Comparison of ENCODE assay signal across 1 cellular context in genomic region chr5:148682283-148683026, GRCh38.
A peak's percentile ranks its signal among the peaks of the same experiment; 100 is the strongest.
TF ChIP-seq lines count a peak whose summit lies in the region.

No MANE protein-coding gene starts in this region.

TF ChIP-seq in K562, 482 proteins besides CTCF, POLR2A, EP300 and RAD21 (continued from another document and continues in another):
- TF ChIP-seq, protein P1, sequence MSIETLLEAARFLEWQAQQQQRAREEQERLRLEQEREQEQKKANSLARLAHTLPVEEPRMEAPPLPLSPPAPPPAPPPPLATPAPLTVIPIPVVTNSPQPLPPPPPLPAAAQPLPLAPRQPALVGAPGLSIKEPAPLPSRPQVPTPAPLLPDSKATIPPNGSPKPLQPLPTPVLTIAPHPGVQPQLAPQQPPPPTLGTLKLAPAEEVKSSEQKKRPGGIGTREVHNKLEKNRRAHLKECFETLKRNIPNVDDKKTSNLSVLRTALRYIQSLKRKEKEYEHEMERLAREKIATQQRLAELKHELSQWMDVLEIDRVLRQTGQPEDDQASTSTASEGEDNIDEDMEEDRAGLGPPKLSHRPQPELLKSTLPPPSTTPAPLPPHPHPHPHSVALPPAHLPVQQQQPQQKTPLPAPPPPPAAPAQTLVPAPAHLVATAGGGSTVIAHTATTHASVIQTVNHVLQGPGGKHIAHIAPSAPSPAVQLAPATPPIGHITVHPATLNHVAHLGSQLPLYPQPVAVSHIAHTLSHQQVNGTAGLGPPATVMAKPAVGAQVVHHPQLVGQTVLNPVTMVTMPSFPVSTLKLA (conservative IDR thresholded peaks at IDR 0.05) = peak; percentile 60 to 79
- TF ChIP-seq RBM34 (IDR thresholded peaks at IDR 0.05; ENCODE audit: borderline replicate concordance, insufficient read depth, low read length) (no peak), THRAP3 (IDR thresholded peaks at IDR 0.05; ENCODE audit: borderline replicate concordance) (no peak), ELF2 (CRISPR knock-in tag; IDR thresholded peaks at IDR 0.05) (no peak), ZNF140 (CRISPR knock-in tag; IDR thresholded peaks at IDR 0.05) (no peak), SMC3 (conservative IDR thresholded peaks at IDR 0.05; ENCODE audit: insufficient read depth, low read depth, low read length) (no peak), STAT6 (CRISPR knock-in tag; IDR thresholded peaks at IDR 0.05) (no peak), ASH1L (IDR thresholded peaks at IDR 0.05; ENCODE audit: borderline replicate concordance, low read depth, partially characterized antibody) (no peak), CREM (IDR thresholded peaks at IDR 0.05; ENCODE audit: low read depth) (0 out of 2 replicates have a peak, but pooled peaks have one; percentile 24), ZNF354B (CRISPR knock-in tag; IDR thresholded peaks at IDR 0.05) (no peak), TBL1XR1 (IDR thresholded peaks at IDR 0.05; ENCODE audit: low read length in 2 of 2) (peak; percentile 60 to 93; a peak in 3 of 4 replicates), ZNF584 (CRISPR knock-in tag; IDR thresholded peaks at IDR 0.05; ENCODE audit: low read depth) (no peak; the same call in 1 of the 2 replicates), SMARCA4 (IDR thresholded peaks at IDR 0.05) (peak; percentile 96), ZNF384 (IDR thresholded peaks at IDR 0.05; ENCODE audit: low read depth, low read length) (peak; percentile 62), ZNF707 (CRISPR knock-in tag; conservative IDR thresholded peaks at IDR 0.05) (no peak), ZNF696 (CRISPR knock-in tag; conservative IDR thresholded peaks at IDR 0.05) (no peak), L3MBTL2 (IDR thresholded peaks at IDR 0.05) (peak; percentile 19; the same call in 1 of the 2 replicates), SAFB (IDR thresholded peaks at IDR 0.05; ENCODE audit: borderline replicate concordance, low read depth, low read length) (no peak), STAT5A (IDR thresholded peaks at IDR 0.05; ENCODE audit: borderline replicate concordance, low read length) (peak; percentile 98), MCM7 (IDR thresholded peaks at IDR 0.05) (no peak), RBM14 (IDR thresholded peaks at IDR 0.05; ENCODE audit: borderline replicate concordance, insufficient read depth, low read depth, low read length) (no peak), FOSL1 (tag; conservative IDR thresholded peaks at IDR 0.05) (peak; percentile 48), NR2F6 (CRISPR knock-in tag; IDR thresholded peaks at IDR 0.05) (no peak), RERE (CRISPR knock-in tag; IDR thresholded peaks at IDR 0.05; ENCODE audit: borderline replicate concordance) (no peak), NCOA1 (IDR thresholded peaks at IDR 0.05; ENCODE audit: low read depth) (peak; percentile 68), DMBX1 (CRISPR knock-in tag; IDR thresholded peaks at IDR 0.05; ENCODE audit: borderline replicate concordance) (peak; percentile 60; the same call in 1 of the 2 replicates), PML (IDR thresholded peaks at IDR 0.05; ENCODE audit: low read length) (peak; percentile 79; the same call in 1 of the 2 replicates), DIDO1 (tag; IDR thresholded peaks at IDR 0.05; ENCODE audit: low read depth) (no peak), TEAD4 (IDR thresholded peaks at IDR 0.05; ENCODE audit: low read length) (peak; percentile 95), TEAD4 (CRISPR knock-in tag; IDR thresholded peaks at IDR 0.05; ENCODE audit: borderline replicate concordance) (no peak), U2AF2 (optimal IDR thresholded peaks at IDR 0.05; ENCODE audit: low read depth, low read length) (no peak), ARNT (IDR thresholded peaks at IDR 0.05) (peak; percentile 92 to 95), SMARCE1 (IDR thresholded peaks at IDR 0.05) (peak; percentile 93), NFRKB (IDR thresholded peaks at IDR 0.05; ENCODE audit: low read depth) (0 out of 2 replicates have a peak, but pooled peaks have one; percentile 29), TGIF2 (CRISPR knock-in tag; IDR thresholded peaks at IDR 0.05) (no peak), BDP1 (IDR thresholded peaks at IDR 0.05; ENCODE audit: insufficient read depth, insufficient read length) (no peak), PHF20 (IDR thresholded peaks at IDR 0.05; ENCODE audit: partially characterized antibody) (no peak), ARID1B (IDR thresholded peaks at IDR 0.05) (peak; percentile 98), ZNF586 (CRISPR knock-in tag; conservative IDR thresholded peaks at IDR 0.05) (no peak)
- TF ChIP-seq, protein P2, sequence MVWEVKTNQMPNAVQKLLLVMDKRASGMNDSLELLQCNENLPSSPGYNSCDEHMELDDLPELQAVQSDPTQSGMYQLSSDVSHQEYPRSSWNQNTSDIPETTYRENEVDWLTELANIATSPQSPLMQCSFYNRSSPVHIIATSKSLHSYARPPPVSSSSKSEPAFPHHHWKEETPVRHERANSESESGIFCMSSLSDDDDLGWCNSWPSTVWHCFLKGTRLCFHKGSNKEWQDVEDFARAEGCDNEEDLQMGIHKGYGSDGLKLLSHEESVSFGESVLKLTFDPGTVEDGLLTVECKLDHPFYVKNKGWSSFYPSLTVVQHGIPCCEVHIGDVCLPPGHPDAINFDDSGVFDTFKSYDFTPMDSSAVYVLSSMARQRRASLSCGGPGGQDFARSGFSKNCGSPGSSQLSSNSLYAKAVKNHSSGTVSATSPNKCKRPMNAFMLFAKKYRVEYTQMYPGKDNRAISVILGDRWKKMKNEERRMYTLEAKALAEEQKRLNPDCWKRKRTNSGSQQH (CRISPR knock-in tag; IDR thresholded peaks at IDR 0.05) = no peak
- TF ChIP-seq, protein P3, sequence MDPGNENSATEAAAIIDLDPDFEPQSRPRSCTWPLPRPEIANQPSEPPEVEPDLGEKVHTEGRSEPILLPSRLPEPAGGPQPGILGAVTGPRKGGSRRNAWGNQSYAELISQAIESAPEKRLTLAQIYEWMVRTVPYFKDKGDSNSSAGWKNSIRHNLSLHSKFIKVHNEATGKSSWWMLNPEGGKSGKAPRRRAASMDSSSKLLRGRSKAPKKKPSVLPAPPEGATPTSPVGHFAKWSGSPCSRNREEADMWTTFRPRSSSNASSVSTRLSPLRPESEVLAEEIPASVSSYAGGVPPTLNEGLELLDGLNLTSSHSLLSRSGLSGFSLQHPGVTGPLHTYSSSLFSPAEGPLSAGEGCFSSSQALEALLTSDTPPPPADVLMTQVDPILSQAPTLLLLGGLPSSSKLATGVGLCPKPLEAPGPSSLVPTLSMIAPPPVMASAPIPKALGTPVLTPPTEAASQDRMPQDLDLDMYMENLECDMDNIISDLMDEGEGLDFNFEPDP (CRISPR knock-in tag; IDR thresholded peaks at IDR 0.05) = no peak
- TF ChIP-seq, protein P4, sequence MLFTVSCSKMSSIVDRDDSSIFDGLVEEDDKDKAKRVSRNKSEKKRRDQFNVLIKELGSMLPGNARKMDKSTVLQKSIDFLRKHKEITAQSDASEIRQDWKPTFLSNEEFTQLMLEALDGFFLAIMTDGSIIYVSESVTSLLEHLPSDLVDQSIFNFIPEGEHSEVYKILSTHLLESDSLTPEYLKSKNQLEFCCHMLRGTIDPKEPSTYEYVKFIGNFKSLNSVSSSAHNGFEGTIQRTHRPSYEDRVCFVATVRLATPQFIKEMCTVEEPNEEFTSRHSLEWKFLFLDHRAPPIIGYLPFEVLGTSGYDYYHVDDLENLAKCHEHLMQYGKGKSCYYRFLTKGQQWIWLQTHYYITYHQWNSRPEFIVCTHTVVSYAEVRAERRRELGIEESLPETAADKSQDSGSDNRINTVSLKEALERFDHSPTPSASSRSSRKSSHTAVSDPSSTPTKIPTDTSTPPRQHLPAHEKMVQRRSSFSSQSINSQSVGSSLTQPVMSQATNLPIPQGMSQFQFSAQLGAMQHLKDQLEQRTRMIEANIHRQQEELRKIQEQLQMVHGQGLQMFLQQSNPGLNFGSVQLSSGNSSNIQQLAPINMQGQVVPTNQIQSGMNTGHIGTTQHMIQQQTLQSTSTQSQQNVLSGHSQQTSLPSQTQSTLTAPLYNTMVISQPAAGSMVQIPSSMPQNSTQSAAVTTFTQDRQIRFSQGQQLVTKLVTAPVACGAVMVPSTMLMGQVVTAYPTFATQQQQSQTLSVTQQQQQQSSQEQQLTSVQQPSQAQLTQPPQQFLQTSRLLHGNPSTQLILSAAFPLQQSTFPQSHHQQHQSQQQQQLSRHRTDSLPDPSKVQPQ (CRISPR knock-in tag; IDR thresholded peaks at IDR 0.05; ENCODE audit: borderline replicate concordance) = no peak
- TF ChIP-seq, protein P5, sequence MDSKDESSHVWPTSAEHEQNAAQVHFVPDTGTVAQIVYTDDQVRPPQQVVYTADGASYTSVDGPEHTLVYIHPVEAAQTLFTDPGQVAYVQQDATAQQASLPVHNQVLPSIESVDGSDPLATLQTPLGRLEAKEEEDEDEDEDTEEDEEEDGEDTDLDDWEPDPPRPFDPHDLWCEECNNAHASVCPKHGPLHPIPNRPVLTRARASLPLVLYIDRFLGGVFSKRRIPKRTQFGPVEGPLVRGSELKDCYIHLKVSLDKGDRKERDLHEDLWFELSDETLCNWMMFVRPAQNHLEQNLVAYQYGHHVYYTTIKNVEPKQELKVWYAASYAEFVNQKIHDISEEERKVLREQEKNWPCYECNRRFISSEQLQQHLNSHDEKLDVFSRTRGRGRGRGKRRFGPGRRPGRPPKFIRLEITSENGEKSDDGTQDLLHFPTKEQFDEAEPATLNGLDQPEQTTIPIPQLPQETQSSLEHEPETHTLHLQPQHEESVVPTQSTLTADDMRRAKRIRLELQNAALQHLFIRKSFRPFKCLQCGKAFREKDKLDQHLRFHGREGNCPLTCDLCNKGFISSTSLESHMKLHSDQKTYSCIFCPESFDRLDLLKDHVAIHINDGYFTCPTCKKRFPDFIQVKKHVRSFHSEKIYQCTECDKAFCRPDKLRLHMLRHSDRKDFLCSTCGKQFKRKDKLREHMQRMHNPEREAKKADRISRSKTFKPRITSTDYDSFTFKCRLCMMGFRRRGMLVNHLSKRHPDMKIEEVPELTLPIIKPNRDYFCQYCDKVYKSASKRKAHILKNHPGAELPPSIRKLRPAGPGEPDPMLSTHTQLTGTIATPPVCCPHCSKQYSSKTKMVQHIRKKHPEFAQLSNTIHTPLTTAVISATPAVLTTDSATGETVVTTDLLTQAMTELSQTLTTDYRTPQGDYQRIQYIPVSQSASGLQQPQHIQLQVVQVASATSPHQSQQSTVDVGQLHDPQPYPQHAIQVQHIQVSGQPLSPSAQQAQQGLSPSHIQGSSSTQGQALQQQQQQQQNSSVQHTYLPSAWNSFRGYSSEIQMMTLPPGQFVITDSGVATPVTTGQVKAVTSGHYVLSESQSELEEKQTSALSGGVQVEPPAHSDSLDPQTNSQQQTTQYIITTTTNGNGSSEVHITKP (IDR thresholded peaks at IDR 0.05; ENCODE audit: partially characterized antibody) = peak; percentile 63
- TF ChIP-seq, protein P6, sequence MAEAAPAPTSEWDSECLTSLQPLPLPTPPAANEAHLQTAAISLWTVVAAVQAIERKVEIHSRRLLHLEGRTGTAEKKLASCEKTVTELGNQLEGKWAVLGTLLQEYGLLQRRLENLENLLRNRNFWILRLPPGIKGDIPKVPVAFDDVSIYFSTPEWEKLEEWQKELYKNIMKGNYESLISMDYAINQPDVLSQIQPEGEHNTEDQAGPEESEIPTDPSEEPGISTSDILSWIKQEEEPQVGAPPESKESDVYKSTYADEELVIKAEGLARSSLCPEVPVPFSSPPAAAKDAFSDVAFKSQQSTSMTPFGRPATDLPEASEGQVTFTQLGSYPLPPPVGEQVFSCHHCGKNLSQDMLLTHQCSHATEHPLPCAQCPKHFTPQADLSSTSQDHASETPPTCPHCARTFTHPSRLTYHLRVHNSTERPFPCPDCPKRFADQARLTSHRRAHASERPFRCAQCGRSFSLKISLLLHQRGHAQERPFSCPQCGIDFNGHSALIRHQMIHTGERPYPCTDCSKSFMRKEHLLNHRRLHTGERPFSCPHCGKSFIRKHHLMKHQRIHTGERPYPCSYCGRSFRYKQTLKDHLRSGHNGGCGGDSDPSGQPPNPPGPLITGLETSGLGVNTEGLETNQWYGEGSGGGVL (CRISPR knock-in tag; IDR thresholded peaks at IDR 0.05) = no peak
